ENCODE assay signal across 1 cellular context in genomic region chr20:31572701-31573554, GRCh38.
TF ChIP-seq lines count a peak whose summit lies in the region.

No MANE protein-coding gene starts in this region.

TF ChIP-seq in K562, 482 proteins besides CTCF, POLR2A, EP300 and RAD21 (continued from another document and continues in another):
- TF ChIP-seq ZNF318 (IDR thresholded peaks at IDR 0.05; ENCODE audit: borderline replicate concordance in 1 of 2, low read depth in 1 of 2) (peak in 1 of 2 experiments; percentile 69; a peak in 1 of 4 replicates), IRF2 (CRISPR knock-in tag; IDR thresholded peaks at IDR 0.05) (no peak), KDM4B (IDR thresholded peaks at IDR 0.05; ENCODE audit: borderline replicate concordance in 2 of 2, low read depth in 1 of 2) (peak in 1 of 2 experiments; percentile 27; a peak in 2 of 4 replicates), BMI1 (IDR thresholded peaks at IDR 0.05; ENCODE audit: low read length) (no peak), NFIX (CRISPR knock-in tag; IDR thresholded peaks at IDR 0.05; ENCODE audit: low read depth) (no peak), NFIC (IDR thresholded peaks at IDR 0.05) (peak; percentile 97), KAT7 (CRISPR knock-in tag; IDR thresholded peaks at IDR 0.05; ENCODE audit: borderline replicate concordance) (no peak), GTF3C2 (IDR thresholded peaks at IDR 0.05; ENCODE audit: borderline replicate concordance, extremely low read depth, insufficient read length) (no peak), ZNF277 (CRISPR knock-in tag; IDR thresholded peaks at IDR 0.05; ENCODE audit: borderline replicate concordance) (no peak), ZNF589 (CRISPR knock-in tag; IDR thresholded peaks at IDR 0.05; ENCODE audit: low read depth) (peak; percentile 95), CHD4 (IDR thresholded peaks at IDR 0.05; ENCODE audit: insufficient read depth, insufficient replicate concordance, low read depth, low read length, poor library complexity, severe bottlenecking) (no peak), MYC (IDR thresholded peaks at IDR 0.05; ENCODE audit: low read depth, low read length) (peak; percentile 38), MYC (CRISPR knock-in tag; IDR thresholded peaks at IDR 0.05; ENCODE audit: borderline replicate concordance, low read depth) (no peak; the same call in 1 of the 2 replicates), NCOA6 (IDR thresholded peaks at IDR 0.05) (no peak), ZNF644 (tag; IDR thresholded peaks at IDR 0.05; ENCODE audit: low read depth) (peak; percentile 68), SRSF1 (IDR thresholded peaks at IDR 0.05; ENCODE audit: low read depth, low read length) (no peak), ATF6 (CRISPR knock-in tag; IDR thresholded peaks at IDR 0.05) (no peak), ZNF354B (CRISPR knock-in tag; IDR thresholded peaks at IDR 0.05) (no peak), OTX1 (CRISPR knock-in tag; IDR thresholded peaks at IDR 0.05) (no peak; the same call in 1 of the 2 replicates), ZNF282 (CRISPR knock-in tag; IDR thresholded peaks at IDR 0.05) (no peak), SMARCB1 (IDR thresholded peaks at IDR 0.05; ENCODE audit: insufficient read length, low read depth) (no peak), LARP7 (IDR thresholded peaks at IDR 0.05) (no peak; the same call in 1 of the 2 replicates), GTF2A2 (tag; IDR thresholded peaks at IDR 0.05) (no peak), PTTG1 (tag; IDR thresholded peaks at IDR 0.05; ENCODE audit: low read depth) (peak; percentile 66; the same call in 1 of the 2 replicates), E4F1 (CRISPR knock-in tag; IDR thresholded peaks at IDR 0.05; ENCODE audit: borderline replicate concordance) (0 out of 2 replicates have a peak, but pooled peaks have one; percentile 61), ZNF511 (CRISPR knock-in tag; IDR thresholded peaks at IDR 0.05) (no peak), PKNOX1 (IDR thresholded peaks at IDR 0.05) (no peak), HCFC1 (IDR thresholded peaks at IDR 0.05; ENCODE audit: low read depth, low read length) (peak; percentile 6; the same call in 1 of the 2 replicates), ZC3H11A (IDR thresholded peaks at IDR 0.05; ENCODE audit: low read depth, low read length) (no peak), RBBP5 (IDR thresholded peaks at IDR 0.05; ENCODE audit: borderline replicate concordance, insufficient read depth, low read length, poor library complexity, severe bottlenecking) (no peak), FOXO4 (CRISPR knock-in tag; IDR thresholded peaks at IDR 0.05) (peak; percentile 87; the same call in 1 of the 2 replicates), HBP1 (CRISPR knock-in tag; IDR thresholded peaks at IDR 0.05) (peak; percentile 81), NCOA2 (IDR thresholded peaks at IDR 0.05; ENCODE audit: partially characterized antibody in 2 of 2) (no peak), CSDE1 (IDR thresholded peaks at IDR 0.05) (no peak), TEAD2 (tag; IDR thresholded peaks at IDR 0.05) (peak; percentile 77; the same call in 1 of the 2 replicates), SMARCC2 (IDR thresholded peaks at IDR 0.05; ENCODE audit: low read depth) (peak; percentile 72; the same call in 1 of the 2 replicates), NR2C1 (IDR thresholded peaks at IDR 0.05) (peak; percentile 97), NR2C1 (tag; IDR thresholded peaks at IDR 0.05) (peak; percentile 99), RBM22 (IDR thresholded peaks at IDR 0.05; ENCODE audit: low read depth, low read length, poor library complexity, severe bottlenecking) (peak; percentile 95)
